Comparison of ENCODE assay signal across 8 cellular contexts in the genomic region with DNA sequence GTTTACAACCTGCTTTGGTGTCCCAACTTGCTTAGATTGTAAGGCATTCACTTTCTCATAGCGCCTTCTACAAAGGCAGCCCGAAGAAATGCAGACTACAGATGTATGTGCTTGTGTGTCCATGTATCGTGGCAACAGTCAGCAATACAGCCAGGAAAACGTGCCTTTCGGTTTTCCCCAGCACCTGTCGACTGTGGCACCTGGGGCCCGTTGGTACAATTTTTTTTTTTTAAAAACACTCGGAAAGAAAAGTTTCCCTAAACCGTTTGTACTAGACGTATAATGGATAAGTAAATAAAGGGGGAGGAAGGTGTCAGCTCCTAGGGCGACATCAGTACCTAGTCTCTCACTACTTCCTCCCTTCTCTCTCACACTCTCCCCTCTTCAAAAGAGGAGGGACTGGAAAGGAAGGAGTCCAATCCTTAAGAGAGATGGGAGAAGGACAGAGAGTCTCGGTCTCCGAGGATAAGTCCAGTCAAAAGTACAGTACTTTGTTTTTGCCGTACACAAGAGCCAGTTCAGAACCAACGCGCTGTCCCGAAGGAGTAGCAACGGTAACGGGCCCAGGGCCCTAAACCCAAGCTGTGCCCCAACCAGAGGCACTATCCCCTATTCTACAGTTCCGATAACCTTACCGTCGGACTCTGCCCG. TPM values are rescaled to one million over a fixed set of nuclear protein-coding genes. Genes with fewer than 3 reads are reported as not detected.
DNase-seq lines count a peak whose midpoint lies in the region; ATAC-seq and TF ChIP-seq lines count a peak whose summit lies in the region.

No MANE protein-coding gene starts in this region.

- peak overlapping the region; percentile 92 for H3K9ac ChIP-seq in endocrine pancreas (ENCODE audit: control insufficient read depth, insufficient read depth, low read length)

- H3K4me3 ChIP-seq in GM08714 (ENCODE audit: low read length) (peak overlapping the region; percentile 96), WI38 (ENCODE audit: low read depth, low read length) (peak overlapping the region; percentile 75), endocrine pancreas (ENCODE audit: control insufficient read depth, insufficient read depth, low read length) (peak overlapping the region; percentile 98), mucosa of descending colon (peak overlapping the region; percentile 89), aorta (ENCODE audit: low read length in 2 of 2) (peak overlapping the region; percentile 69 to 71)

- no peaks in the 10 kb centered on the region for H3K36me3 ChIP-seq in endocrine pancreas (ENCODE audit: control insufficient read depth, insufficient read depth, low read length)
- H3K36me3 ChIP-seq in mucosa of descending colon (ENCODE audit: low read depth), result no peaks in the 10 kb centered on the region
- H3K36me3 ChIP-seq in aorta (ENCODE audit: control insufficient read depth in 1 of 2, insufficient read depth in 2 of 2, low read length in 1 of 2), result no peaks in the 10 kb centered on the region

- ATAC-seq in HG02870 (IDR thresholded peaks at IDR 0.05; ENCODE audit: unreplicated experiment) (peak; percentile 11), mucosa of descending colon (peak; percentile 26), aorta (ENCODE audit: low FRiP score) (peak; percentile 0)

- TF ChIP-seq CTCF in WI38 (IDR thresholded peaks at IDR 0.05; ENCODE audit: low read depth, low read length), result no peak
- TF ChIP-seq CTCF in mucosa of descending colon (IDR thresholded peaks at IDR 0.05), result no peak

- DNase-seq in A172 (ENCODE audit: low spot score) (peak; percentile 55), NCI-H2029 treated with DMSO at 0.1 percent for 48 hours (lab: John Stamatoyannopoulos, UW) (peak; percentile 65), mucosa of descending colon (peak in 1 of 3 donors; percentile 48), aorta (no peak)

- H3K4me1 ChIP-seq in endocrine pancreas (ENCODE audit: control insufficient read depth, insufficient read depth, low read length) (peaks cover 19% of the 10 kb centered on the region), mucosa of descending colon (ENCODE audit: low read depth) (peaks cover 23% of the 10 kb centered on the region), aorta (ENCODE audit: control insufficient read depth in 1 of 2, insufficient read depth in 2 of 2, low read length in 2 of 2) (peaks cover 0 to 4% of the 10 kb centered on the region in 2 donors)

- no peaks in the 10 kb centered on the region for H3K9me3 ChIP-seq in endocrine pancreas (ENCODE audit: control insufficient read depth, low read length)
- H3K9me3 ChIP-seq in mucosa of descending colon, result no peaks in the 10 kb centered on the region
- H3K9me3 ChIP-seq in aorta (ENCODE audit: control insufficient read depth, low read length), result no peaks in the 10 kb centered on the region

- intact Hi-C loops in mucosa of descending colon (cut with DNase I, micrococcal nuclease) (no loop called here), aorta (cut with DNase I) (loop anchor here in 1 of 2 donors (1.0 to 5.0 kb wide), 2 partner anchors 34 to 97 kb away; a partner anchor contains a TSS)

- WGBS in aorta, 2 donors, result 0 to 1% methylated on average over 23 of the region's 23 CpGs

- peak overlapping the region; percentile 33 to 38 for H3K27ac ChIP-seq in aorta (ENCODE audit: low read depth in 1 of 2, low read length in 2 of 2)

- no peaks in the 10 kb centered on the region for H3K27me3 ChIP-seq in endocrine pancreas (ENCODE audit: control insufficient read depth, insufficient read depth, low read length)
- H3K27me3 ChIP-seq in aorta (ENCODE audit: control insufficient read depth in 1 of 2, insufficient read depth in 2 of 2, low read length in 1 of 2), result no peaks in the 10 kb centered on the region

RNA-seq across cellular contexts. Expression of a gene that starts 0.8 kb away (rescaled TPM):
- total RNA-seq in A172 (2014; rRNA removed; shearing (Covaris generic)), result 58.3 and 58.6 TPM in 2 replicates
- total RNA-seq in mucosa of descending colon (10 to 100 TPM; 66.4 to 89.0 (median 68.5) TPM), aorta (10 to 100 TPM; 57.6 to 59.3 TPM)
- 10 to 100 TPM; 28.9 to 42.6 TPM for polyA plus RNA-seq in aorta

Comparison
In these comparisons a context has a peak if more than half of its experiments do, and no peak if none do; other contexts are left out.
1. DNase-seq: peak in A172 (single experiment) and NCI-H2029 treated with DMSO at 0.1 percent for 48 hours (single experiment); none in aorta (0 of 2).
2. Peak in every context shown above with its lines, with median percentiles within 50 percentile points of each other: H3K4me3 ChIP-seq and ATAC-seq.